ENCODE assay signal across 1 cellular context in genomic region chr7:85833071-85833470, GRCh38.
TF ChIP-seq lines count a peak whose summit lies in the region.

No MANE protein-coding gene starts in this region.

TF ChIP-seq in GM23338, 12 proteins besides CTCF, POLR2A, EP300 and RAD21 (continued from another document):
- TF ChIP-seq ZNF462 (CRISPR knock-in tag; IDR thresholded peaks at IDR 0.05) (no peak), ZNF114 (CRISPR knock-in tag; IDR thresholded peaks at IDR 0.05) (no peak)
